ENCODE assay signal across 8 cellular contexts in genomic region chr14:63727736-63728728, GRCh38. TPM values are rescaled to one million over a fixed set of nuclear protein-coding genes. Genes with fewer than 3 reads are reported as not detected.
DNase-seq lines count a peak whose midpoint lies in the region; ATAC-seq and TF ChIP-seq lines count a peak whose summit lies in the region.

SGPP1 (minus strand) TSS chr14:63728065; CDS start chr14:63727944, 121 bp downstream.

- H3K9me3 ChIP-seq in OCI-LY1 (ENCODE audit: low read length) = no peaks in the 10 kb centered on the region
- H3K9me3 ChIP-seq in mucosa of rectum (ENCODE audit: control insufficient read depth in 2 of 2, low read length in 2 of 2) = no peaks in the 10 kb centered on the region

- peaks cover 4% of the 10 kb centered on the region; the same call in 1 of the 2 replicates for H3F3A ChIP-seq in OCI-LY1 (ENCODE audit: insufficient read depth, low read length)

- H3K4me1 ChIP-seq in OCI-LY1 (ENCODE audit: insufficient read depth, low read length, severe bottlenecking) (peaks cover 25% of the 10 kb centered on the region), mucosa of rectum (ENCODE audit: control insufficient read depth in 2 of 2, insufficient read depth in 2 of 2, low read length in 2 of 2) (peaks cover 18 to 19% of the 10 kb centered on the region in 2 donors)

- H2AFZ ChIP-seq in OCI-LY1 (ENCODE audit: low read length) = peak within 1 kb of the TSS; percentile 68; the same call in 1 of the 2 replicates

- peak within 1 kb of the TSS; percentile 93 for H3K9ac ChIP-seq in OCI-LY1 (ENCODE audit: low read length)
- H3K9ac ChIP-seq in mucosa of rectum (ENCODE audit: low read depth in 1 of 2, low read length in 2 of 2) = peak within 1 kb of the TSS; percentile 94 to 96

- peak; percentile 76 for ATAC-seq in GM19395 (IDR thresholded peaks at IDR 0.05; ENCODE audit: unreplicated experiment)
- ATAC-seq in HG03521 (IDR thresholded peaks at IDR 0.05; ENCODE audit: unreplicated experiment) = peak; percentile 84

- H3K4me3 ChIP-seq in OCI-LY1 (ENCODE audit: low read depth, low read length, poor library complexity, severe bottlenecking) (peak within 1 kb of the TSS; percentile 93), epithelial cell of proximal tubule (ENCODE audit: low read depth, low read length) (peak within 1 kb of the TSS; percentile 95), mucosa of rectum (ENCODE audit: low read length in 2 of 2) (peak within 1 kb of the TSS; percentile 95 to 97)

- peaks cover 11% of the 10 kb centered on the region for H3K36me3 ChIP-seq in OCI-LY1 (ENCODE audit: insufficient read depth, low read length)
- H3K36me3 ChIP-seq in mucosa of rectum (ENCODE audit: control insufficient read depth in 2 of 2, insufficient read depth in 2 of 2, low read length in 2 of 2) = no peaks in the 10 kb centered on the region

- peak within 1 kb of the TSS; percentile 79 for H3K4me2 ChIP-seq in OCI-LY1 (ENCODE audit: low read length)

- TF ChIP-seq CTCF in OCI-LY1 (IDR thresholded peaks at IDR 0.05; ENCODE audit: low read length) = peak; percentile 51
- peak; percentile 12 for TF ChIP-seq CTCF in epithelial cell of proximal tubule (conservative IDR thresholded peaks at IDR 0.05; ENCODE audit: low read depth, low read length)

- H3K9me2 ChIP-seq in OCI-LY1 (ENCODE audit: low read depth, low read length) = no peaks in the 10 kb centered on the region

- peaks cover 44% of the 10 kb centered on the region for H3K79me2 ChIP-seq in OCI-LY1 (ENCODE audit: insufficient read depth, low read length)

- H3K27me3 ChIP-seq in OCI-LY1 (ENCODE audit: insufficient read depth, low read length) (no peaks in the 10 kb centered on the region), mucosa of rectum (ENCODE audit: control insufficient read depth in 2 of 2, insufficient read depth in 2 of 2, low read length in 2 of 2) (no peaks in the 10 kb centered on the region)

- DNase-seq in COLO668 (lab: John Stamatoyannopoulos, UW; ENCODE audit: unreplicated experiment) = peak; percentile 91
- peak; percentile 48 for DNase-seq in activated T-cell treated with anti-CD3 and anti-CD28 coated beads for 4 hours
- peak; percentile 86 for DNase-seq in epithelial cell of proximal tubule (ENCODE audit: low read depth)
- peak; percentile 81 for DNase-seq in stimulated activated CD8-positive, alpha-beta memory T cell treated with anti-CD3 and anti-CD28 coated beads, Interleukin-4, amount 100 ng/mL, for 48 hours

- H4K20me1 ChIP-seq in OCI-LY1 (ENCODE audit: insufficient read depth, low read length) = no peaks in the 10 kb centered on the region

- H3K27ac ChIP-seq in OCI-LY1 (ENCODE audit: low read depth, low read length, poor library complexity, severe bottlenecking) = peak within 1 kb of the TSS; percentile 88
- H3K27ac ChIP-seq in mucosa of rectum (ENCODE audit: low read depth in 2 of 2, low read length in 2 of 2) = peak within 1 kb of the TSS; percentile 85 to 88

RNA-seq across cellular contexts. Expression of gene SGPP1, which starts in this region (rescaled TPM):
- 18.2 and 18.9 TPM in 2 replicates for total RNA-seq in epithelial cell of proximal tubule

Comparison
In these comparisons a context has a peak if more than half of its experiments do, and no peak if none do; other contexts are left out.
1. Peak in every context shown above with its lines: DNase-seq, ATAC-seq, H3K4me3 ChIP-seq and H3K27ac ChIP-seq.